ENCODE assay signal across 14 cellular contexts in genomic region chr19:40809358-40810086, GRCh38. TPM values are rescaled to one million over a fixed set of nuclear protein-coding genes. Genes with fewer than 3 reads are reported as not detected.
DNase-seq lines count a peak whose midpoint lies in the region; ATAC-seq and TF ChIP-seq lines count a peak whose summit lies in the region.
"Had no signal": no experiment of that assay in that cellular context is flagged by ENCODE, and none has a peak within 500 bp of the region (broad histone marks: within the 10 kb centered on the region; RNA-seq: fewer than 3 reads in every experiment).

No MANE protein-coding gene starts in this region.

- H3K27me3 ChIP-seq in left ventricle myocardium inferior (ENCODE audit: low read depth) (no peaks in the 10 kb centered on the region), vagina (no peaks in the 10 kb centered on the region), WERI-Rb-1 (ENCODE audit: insufficient read depth, low read depth, severe bottlenecking) (no peaks in the 10 kb centered on the region)

- H3K4me3 ChIP-seq in left ventricle myocardium inferior (peak overlapping the region; percentile 66), vagina (peak overlapping the region; percentile 45 to 51), WERI-Rb-1 (ENCODE audit: low read depth, low read length) (no peak overlapping the region)

- ATAC-seq in Right ventricle myocardium inferior, result no peak
- no peak for ATAC-seq in naive thymus-derived CD8-positive, alpha-beta T cell

- DNase-seq in left ventricle myocardium inferior, result no peak
- DNase-seq in Right ventricle myocardium inferior (ENCODE audit: missing footprints), result no peak
- peak in 1 of 10 donors; percentile 51 for DNase-seq in naive thymus-derived CD8-positive, alpha-beta T cell
- no peak for DNase-seq in vagina (ENCODE audit: extremely low spot score in 2 of 2)
- DNase-seq in NOMO-1 (lab: John Stamatoyannopoulos, UW; ENCODE audit: unreplicated experiment in 2 of 2), result no peak
- no peak for DNase-seq in WERI-Rb-1
- DNase-seq in NCI-H748 treated with DMSO at 0.1 percent for 48 hours (lab: John Stamatoyannopoulos, UW), result no peak
- DNase-seq: activated effector memory CD4-positive, alpha-beta T cell treated with anti-CD3 and anti-CD28 coated beads, Interleukin-2, amount 50 U/mL, for 16 hours; effector CD8-positive, alpha-beta T cell; stimulated activated CD4-positive, alpha-beta T cell treated with anti-CD3 and anti-CD28 coated beads, Interleukin-4, amount 100 ng/mL, for 1 hour had no signal

- H3K9me3 Mint-ChIP-seq in naive thymus-derived CD8-positive, alpha-beta T cell, result no peaks in the 10 kb centered on the region

- TF ChIP-seq CTCF in left ventricle myocardium inferior (IDR thresholded peaks at IDR 0.05; ENCODE audit: borderline replicate concordance) (no peak), vagina (IDR thresholded peaks at IDR 0.05) (no peak), WERI-Rb-1 (IDR thresholded peaks at IDR 0.05; ENCODE audit: low read depth, low read length) (no peak)

- H3K27ac Mint-ChIP-seq in naive thymus-derived CD8-positive, alpha-beta T cell, result peak overlapping the region in 9 of 10 donors; percentile 40 to 100 (median 98)

- H3K36me3 ChIP-seq in left ventricle myocardium inferior (peaks cover 28% of the 10 kb centered on the region), vagina (peaks cover 0 to 17% of the 10 kb centered on the region in 2 donors), WERI-Rb-1 (peaks cover 53% of the 10 kb centered on the region)

- POLR2A ChIA-PET in naive thymus-derived CD8-positive, alpha-beta T cell (lab: Charles Lee), result interaction anchor here (1.2 to 17.6 kb wide), 3 partner anchors 11 to 146 kb away, joined by 3 to 301 read pairs (median 47); partner anchors contain the start of genes EGLN2, MIA and RAB4B

- TF ChIP-seq POLR2A in vagina (IDR thresholded peaks at IDR 0.05), result no peak

- peaks cover 0 to 19% (median 10%) of the 10 kb centered on the region in 3 donors for H3K36me3 Mint-ChIP-seq in naive thymus-derived CD8-positive, alpha-beta T cell

- H3K4me1 ChIP-seq in left ventricle myocardium inferior, result peaks cover 86% of the 10 kb centered on the region
- H3K4me1 ChIP-seq in vagina, result peaks cover 86% of the 10 kb centered on the region

- intact Hi-C loops in left ventricle myocardium inferior (cut with micrococcal nuclease) (loop anchor here (10.0 kb wide), 1 partner anchor 145 kb away; no protein-coding TSS in a partner anchor), Right ventricle myocardium inferior (cut with DNase I) (loop anchor here (5.0 to 10.0 kb wide), 2 partner anchors 147 to 325 kb away; no protein-coding TSS in a partner anchor), vagina (cut with DNase I) (loop anchor here (10.0 kb wide), 1 partner anchor 55 kb away; the partner anchor contains the start of genes ACTMAP and SNRPA)

- H3K27ac ChIP-seq in left ventricle myocardium inferior (replicated peaks) (peak overlapping the region; percentile 99), cingulate gyrus (ENCODE audit: low read depth, low read length) (peak overlapping the region; percentile 19), vagina (peak overlapping the region; percentile 79), WERI-Rb-1 (no peak overlapping the region)

- peak overlapping the region in 8 of 10 donors; percentile 13 to 89 (median 66) for H3K4me3 Mint-ChIP-seq in naive thymus-derived CD8-positive, alpha-beta T cell

- no peaks in the 10 kb centered on the region for H3K9me3 ChIP-seq in left ventricle myocardium inferior (replicated peaks)
- no peaks in the 10 kb centered on the region for H3K9me3 ChIP-seq in vagina
- H3K9me3 ChIP-seq in WERI-Rb-1 (ENCODE audit: severe bottlenecking), result no peaks in the 10 kb centered on the region

- H3K27me3 Mint-ChIP-seq in naive thymus-derived CD8-positive, alpha-beta T cell, result no peaks in the 10 kb centered on the region

- H3K4me1 Mint-ChIP-seq in naive thymus-derived CD8-positive, alpha-beta T cell, result peaks cover 46 to 76% (median 74%) of the 10 kb centered on the region in 4 donors

RNA-seq across cellular contexts. Expression of gene EGLN2, which starts 10.5 kb away (rescaled TPM):
- 47.8 TPM for total RNA-seq in left ventricle myocardium inferior
- 68.0 TPM for total RNA-seq in Right ventricle myocardium inferior
- 100 to 1,000 TPM; 233 to 243 TPM for total RNA-seq in naive thymus-derived CD8-positive, alpha-beta T cell
- 100 to 1,000 TPM; 104 to 214 (median 153) TPM for polyA plus RNA-seq in naive thymus-derived CD8-positive, alpha-beta T cell
- total RNA-seq in vagina, result 76.9 TPM

RNA-seq across cellular contexts. Expression of gene RAB4B, which starts 31.5 kb away (rescaled TPM):
- 13.5 TPM for total RNA-seq in left ventricle myocardium inferior
- 13.3 TPM for total RNA-seq in Right ventricle myocardium inferior
- total RNA-seq in naive thymus-derived CD8-positive, alpha-beta T cell, result 10 to 100 TPM; 47.3 to 48.6 TPM
- 10 to 100 TPM; 76.4 to 87.2 (median 87.1) TPM for polyA plus RNA-seq in naive thymus-derived CD8-positive, alpha-beta T cell
- 22.3 TPM for total RNA-seq in vagina

RNA-seq across cellular contexts. Expression of gene MIA, which starts 34.2 kb away (rescaled TPM):
- total RNA-seq in left ventricle myocardium inferior, result not detected
- total RNA-seq in Right ventricle myocardium inferior, result not detected
- total RNA-seq in naive thymus-derived CD8-positive, alpha-beta T cell, result 1 to 10 TPM in 1 of 2 experiments, not detected in 1; 2.2 TPM
- polyA plus RNA-seq in naive thymus-derived CD8-positive, alpha-beta T cell, result not detected
- total RNA-seq in vagina, result 11.0 TPM
- total RNA-seq: OCI-LY7, omental fat pad had no signal

RNA-seq across cellular contexts. Expression of gene CYP2A6, which starts 40.7 kb away (rescaled TPM):
- not detected for total RNA-seq in left ventricle myocardium inferior
- total RNA-seq in Right ventricle myocardium inferior, result not detected
- total RNA-seq in naive thymus-derived CD8-positive, alpha-beta T cell, result not detected
- polyA plus RNA-seq in naive thymus-derived CD8-positive, alpha-beta T cell, result not detected
- 2.0 TPM for total RNA-seq in vagina
- total RNA-seq: OCI-LY7, urinary bladder had no signal

RNA-seq across cellular contexts. Expression of gene SNRPA, which starts 58.5 kb away (rescaled TPM):
- total RNA-seq in left ventricle myocardium inferior (27.9 TPM), Right ventricle myocardium inferior (32.4 TPM), vagina (72.7 TPM)
- 10 to 100 TPM; 64.1 to 68.2 TPM for total RNA-seq in naive thymus-derived CD8-positive, alpha-beta T cell
- polyA plus RNA-seq in naive thymus-derived CD8-positive, alpha-beta T cell, result 10 to 100 TPM; 45.9 to 62.3 (median 60.4) TPM
